18 cellular contexts compared by ENCODE assay signal in genomic region chr5:61123145-61123544, GRCh38. TPM values are rescaled to one million over a fixed set of nuclear protein-coding genes. Genes with fewer than 3 reads are reported as not detected.
DNase-seq lines count a peak whose midpoint lies in the region; ATAC-seq, FAIRE-seq and TF ChIP-seq lines count a peak whose summit lies in the region.
"Had no signal": no experiment of that assay in that cellular context is flagged by ENCODE, and none has a peak within 500 bp of the region (broad histone marks: within the 10 kb centered on the region; RNA-seq: fewer than 3 reads in every experiment).

No MANE protein-coding gene starts in this region.

- H3K27me3 ChIP-seq in colonic mucosa: no peaks in the 10 kb centered on the region
- H3K27me3 ChIP-seq: BE2C had no signal

- peaks cover under 1% of the 10 kb centered on the region for H3K9me3 Mint-ChIP-seq in activated CD4-positive, alpha-beta T cell treated with anti-CD3 and anti-CD28 coated beads, Interleukin-2, amount 10 ng/mL, durations not matched to agents 7 days and 5 days
- H3K9me3 Mint-ChIP-seq: CD8-positive, alpha-beta T cell had no signal

- intact Hi-C loops in colonic mucosa (cut with DNase I): no loop called here

- DNase-seq in HTR-8/SVneo (ENCODE audit: insufficient read length, low spot score) (no peak), NCI-H526 (lab: John Stamatoyannopoulos, UW) (peak; percentile 60 to 79), colonic mucosa (peak; percentile 54), substantia nigra (lab: John Stamatoyannopoulos, UW) (no peak)
- no peak for DNase-seq in activated CD4-positive, alpha-beta T cell treated with anti-CD3 and anti-CD28 coated beads, Interleukin-2, amount 10 ng/mL, durations not matched to agents 7 days and 5 days
- DNase-seq: ACHN; BE2C; CD8-positive, alpha-beta T cell; NCI-H187; NCI-H82; T-helper 1 cell had no signal

- no peak overlapping the region for H3K4me3 ChIP-seq in colonic mucosa
- H3K4me3 ChIP-seq: K562, SK-N-MC had no signal

- CTCF ChIA-PET in activated CD4-positive, alpha-beta T cell treated with anti-CD3 and anti-CD28 coated beads, Interleukin-2, amount 10 ng/mL, durations not matched to agents 7 days and 5 days (lab: Charles Lee): no interaction called here

- no peaks in the 10 kb centered on the region for H3K9me3 ChIP-seq in colonic mucosa
- H3K9me3 ChIP-seq: BE2C had no signal

- ATAC-seq in GM21423 (IDR thresholded peaks at IDR 0.05; ENCODE audit: unreplicated experiment): no peak
- no peak for ATAC-seq in GM19035 (IDR thresholded peaks at IDR 0.05; ENCODE audit: unreplicated experiment)
- ATAC-seq: CD8-positive, alpha-beta T cell; K562; Panc1; Right ventricle myocardium inferior had no signal

- no peaks in the 10 kb centered on the region for H3K4me1 ChIP-seq in colonic mucosa
- H3K4me1 ChIP-seq: BE2C had no signal

- H3K36me3 ChIP-seq in colonic mucosa: no peaks in the 10 kb centered on the region
- H3K36me3 ChIP-seq: BE2C had no signal

- H3K27ac ChIP-seq in C4-2B (peak overlapping the region; percentile 63; the same call in 1 of the 2 replicates), colonic mucosa (peak overlapping the region; percentile 65), substantia nigra (ENCODE audit: low read depth, low read length, poor library complexity, severe bottlenecking) (no peak overlapping the region)
- H3K27ac ChIP-seq: SK-N-MC had no signal

- peak; percentile 42 for FAIRE-seq in HTR-8/SVneo (lab: Jason Lieb, UNC)
- FAIRE-seq: K562 had no signal

- H3K9ac ChIP-seq in colonic mucosa (ENCODE audit: low read depth in 2 of 2, low read length in 2 of 2): no peak overlapping the region

- POLR2A ChIA-PET in activated CD4-positive, alpha-beta T cell treated with anti-CD3 and anti-CD28 coated beads, Interleukin-2, amount 10 ng/mL, durations not matched to agents 7 days and 5 days (lab: Charles Lee): no interaction called here

- H3K4me3 Mint-ChIP-seq in activated CD4-positive, alpha-beta T cell treated with anti-CD3 and anti-CD28 coated beads, Interleukin-2, amount 10 ng/mL, durations not matched to agents 7 days and 5 days: no peak overlapping the region
- H3K4me3 Mint-ChIP-seq: CD8-positive, alpha-beta T cell had no signal

- no peaks in the 10 kb centered on the region for H3K36me3 Mint-ChIP-seq in activated CD4-positive, alpha-beta T cell treated with anti-CD3 and anti-CD28 coated beads, Interleukin-2, amount 10 ng/mL, durations not matched to agents 7 days and 5 days (ENCODE audit: low read depth)

- TF ChIP-seq CTCF in C4-2B (conservative IDR thresholded peaks at IDR 0.05) (no peak), colonic mucosa (IDR thresholded peaks at IDR 0.05) (no peak)

- H3K27ac Mint-ChIP-seq in activated CD4-positive, alpha-beta T cell treated with anti-CD3 and anti-CD28 coated beads, Interleukin-2, amount 10 ng/mL, durations not matched to agents 7 days and 5 days: no peak overlapping the region
- H3K27ac Mint-ChIP-seq: CD8-positive, alpha-beta T cell had no signal

- H3K27me3 Mint-ChIP-seq in activated CD4-positive, alpha-beta T cell treated with anti-CD3 and anti-CD28 coated beads, Interleukin-2, amount 10 ng/mL, durations not matched to agents 7 days and 5 days: no peaks in the 10 kb centered on the region

- H3K4me1 Mint-ChIP-seq in activated CD4-positive, alpha-beta T cell treated with anti-CD3 and anti-CD28 coated beads, Interleukin-2, amount 10 ng/mL, durations not matched to agents 7 days and 5 days: no peaks in the 10 kb centered on the region

RNA-seq across cellular contexts. Expression of gene SMIM15, which starts 39.1 kb away (rescaled TPM):
- total RNA-seq in colonic mucosa: 100 to 1,000 TPM in 1 of 2 donors, 10 to 100 TPM in 1; 99.6 to 123 TPM
- total RNA-seq in activated CD4-positive, alpha-beta T cell treated with anti-CD3 and anti-CD28 coated beads, Interleukin-2, amount 10 ng/mL, durations not matched to agents 7 days and 5 days: 10 to 100 TPM; 49.0 to 57.2 TPM

Comparison
In these comparisons a context has a peak if more than half of its experiments do, and no peak if none do; other contexts are left out.
1. DNase-seq: peak in NCI-H526 (2 of 2) and colonic mucosa (single experiment); none in HTR-8/SVneo (single experiment), activated CD4-positive, alpha-beta T cell treated with anti-CD3 and anti-CD28 coated beads, Interleukin-2, amount 10 ng/mL, durations not matched to agents 7 days and 5 days (single experiment) and substantia nigra (0 of 49).